ENCODE assay signal across 8 cellular contexts in genomic region chr16:14070877-14071575, GRCh38. TPM values are rescaled to one million over a fixed set of nuclear protein-coding genes. Genes with fewer than 3 reads are reported as not detected.
DNase-seq lines count a peak whose midpoint lies in the region; ATAC-seq and TF ChIP-seq lines count a peak whose summit lies in the region.

TSS of gene MRTFB (plus strand) at chr16:14071319. CDS start at chr16:14140607, 69,288 bp downstream.

- peak; percentile 79 for ATAC-seq in GM21737 (IDR thresholded peaks at IDR 0.05; ENCODE audit: unreplicated experiment)

- peaks cover 8% of the 10 kb centered on the region for H3K4me1 ChIP-seq in osteoblast (ENCODE audit: insufficient read depth, low read length)

- peak within 1 kb of the TSS; percentile 89 for H3K4me3 Mint-ChIP-seq in activated naive CD4-positive, alpha-beta T cell treated with anti-CD3 and anti-CD28 coated beads, Interleukin-2, amount 50 U/mL, for 24 hours

- H3K36me3 ChIP-seq in KOPT-K1 (ENCODE audit: insufficient read depth, low read length) (peaks cover 6% of the 10 kb centered on the region; the same call in 1 of the 2 replicates), SK-N-MC (ENCODE audit: insufficient read depth, low read length) (no peaks in the 10 kb centered on the region; the same call in 1 of the 2 replicates), osteoblast (ENCODE audit: insufficient read depth, low read length) (no peaks in the 10 kb centered on the region)

- peak within 1 kb of the TSS; percentile 93 for H3K9ac ChIP-seq in SK-N-MC (ENCODE audit: insufficient read length)

- H3K27ac ChIP-seq in KOPT-K1 (ENCODE audit: low read depth, low read length, poor library complexity, severe bottlenecking) (peak within 1 kb of the TSS; percentile 77), SK-N-MC (no peak within 1 kb of the TSS), osteoblast (ENCODE audit: low read depth, low read length) (peak within 1 kb of the TSS; percentile 58), temporal lobe (ENCODE audit: low read depth, low read length) (peak within 1 kb of the TSS; percentile 15)

- no peaks in the 10 kb centered on the region for H3K27me3 ChIP-seq in osteoblast (ENCODE audit: insufficient read depth, low read length)

- H3K27me3 Mint-ChIP-seq in activated naive CD4-positive, alpha-beta T cell treated with anti-CD3 and anti-CD28 coated beads, Interleukin-2, amount 50 U/mL, for 24 hours, result no peaks in the 10 kb centered on the region

- H2AFZ ChIP-seq in osteoblast (ENCODE audit: low read length), result peak within 1 kb of the TSS; percentile 96

- no peaks in the 10 kb centered on the region for H4K20me1 ChIP-seq in osteoblast (ENCODE audit: insufficient read depth, low read length)

- peak; percentile 84 for DNase-seq in Daoy (ENCODE audit: low read depth)
- no peak for DNase-seq in SK-N-MC (ENCODE audit: low read depth, low spot score)
- DNase-seq in glomerular visceral epithelial cell (ENCODE audit: extremely low spot score), result peak; percentile 75
- DNase-seq in osteoblast (ENCODE audit: insufficient read length, low spot score, missing footprints), result peak; percentile 97

- H3K4me2 ChIP-seq in osteoblast (ENCODE audit: insufficient read depth, low read length), result peak within 1 kb of the TSS; percentile 98

- no peak for TF ChIP-seq CTCF in osteoblast (IDR thresholded peaks at IDR 0.05; ENCODE audit: extremely low read depth, low read depth, low read length)

- no peaks in the 10 kb centered on the region for H3K9me3 Mint-ChIP-seq in activated naive CD4-positive, alpha-beta T cell treated with anti-CD3 and anti-CD28 coated beads, Interleukin-2, amount 50 U/mL, for 24 hours

- H3K9me3 ChIP-seq in KOPT-K1 (ENCODE audit: insufficient read depth, low read length, poor library complexity, severe bottlenecking), result no peaks in the 10 kb centered on the region
- no peaks in the 10 kb centered on the region for H3K9me3 ChIP-seq in SK-N-MC (ENCODE audit: low read depth, low read length)
- no peaks in the 10 kb centered on the region for H3K9me3 ChIP-seq in osteoblast (ENCODE audit: low read depth, low read length)

- peak within 1 kb of the TSS; percentile 90 for H3K27ac Mint-ChIP-seq in activated naive CD4-positive, alpha-beta T cell treated with anti-CD3 and anti-CD28 coated beads, Interleukin-2, amount 50 U/mL, for 24 hours

- H3K4me1 Mint-ChIP-seq in activated naive CD4-positive, alpha-beta T cell treated with anti-CD3 and anti-CD28 coated beads, Interleukin-2, amount 50 U/mL, for 24 hours, result peaks cover 22% of the 10 kb centered on the region

- H3K36me3 Mint-ChIP-seq in activated naive CD4-positive, alpha-beta T cell treated with anti-CD3 and anti-CD28 coated beads, Interleukin-2, amount 50 U/mL, for 24 hours, result no peaks in the 10 kb centered on the region

- H3K79me2 ChIP-seq in osteoblast (ENCODE audit: insufficient read depth, low read length), result peaks cover 18% of the 10 kb centered on the region

- peak within 1 kb of the TSS; percentile 98 for H3K4me3 ChIP-seq in SK-N-MC
- peak within 1 kb of the TSS; percentile 94 for H3K4me3 ChIP-seq in osteoblast (ENCODE audit: insufficient read depth, low read length)

RNA-seq across cellular contexts. Expression of gene MRTFB, which starts in this region (rescaled TPM):
- 5.3 and 8.3 TPM in 2 replicates for total RNA-seq in Daoy (2014; rRNA removed; shearing (Covaris generic))
- total RNA-seq in osteoblast (11.6 and 12.4 TPM in 2 replicates), temporal lobe (36.9 TPM)
